21 cellular contexts compared by ENCODE assay signal in genomic region chr4:88308587-88308986, GRCh38. TPM values are rescaled to one million over a fixed set of nuclear protein-coding genes. Genes with fewer than 3 reads are reported as not detected.
DNase-seq lines count a peak whose midpoint lies in the region; ATAC-seq, FAIRE-seq and TF ChIP-seq lines count a peak whose summit lies in the region.
"Had no signal": no experiment of that assay in that cellular context is flagged by ENCODE, and none has a peak within 500 bp of the region (broad histone marks: within the 10 kb centered on the region; RNA-seq: fewer than 3 reads in every experiment).

No MANE protein-coding gene starts in this region.

- TF ChIP-seq CTCF in bronchial epithelial cell (IDR thresholded peaks at IDR 0.05; ENCODE audit: insufficient read depth, low read length, severe bottlenecking): no peak
- no peak for TF ChIP-seq CTCF in foreskin keratinocyte (conservative IDR thresholded peaks at IDR 0.05)

- FAIRE-seq in bronchial epithelial cell (lab: Jason Lieb, UNC): peak; percentile 52
- FAIRE-seq: GM12878, GM19239, H1 had no signal

- peak; percentile 44 for ATAC-seq in activated CD4-positive, alpha-beta T cell treated with anti-CD3 and anti-CD28 coated beads for 36 hours
- peak; percentile 67 for ATAC-seq in stimulated activated naive CD8-positive, alpha-beta T cell treated with anti-CD3 and anti-CD28 coated beads, Interleukin-15, amount 100 ng/mL, for 72 hours
- no peak for ATAC-seq in stimulated activated naive CD8-positive, alpha-beta T cell treated with anti-CD3 and anti-CD28 coated beads, Interleukin-15, Interleukin-2, amounts not matched to agents 100 U/mL and 50 U/mL, for 24 hours
- ATAC-seq in foreskin keratinocyte: peak; percentile 15
- ATAC-seq: GM12878 had no signal

- no peak overlapping the region for H3K27ac Mint-ChIP-seq in activated CD4-positive, alpha-beta T cell treated with anti-CD3 and anti-CD28 coated beads for 36 hours
- no peak overlapping the region for H3K27ac Mint-ChIP-seq in activated CD4-positive, alpha-beta T cell treated with anti-CD3 and anti-CD28 coated beads, Interleukin-2, amount 10 ng/mL, durations not matched to agents 7 days and 5 days
- peak overlapping the region; percentile 66 to 88 for H3K27ac Mint-ChIP-seq in stimulated activated naive CD8-positive, alpha-beta T cell treated with anti-CD3 and anti-CD28 coated beads, Interleukin-15, amount 100 ng/mL, for 72 hours
- H3K27ac Mint-ChIP-seq: CD4-positive, alpha-beta memory T cell had no signal

- no peaks in the 10 kb centered on the region for H3K4me1 ChIP-seq in foreskin keratinocyte

- H3K4me3 ChIP-seq in bronchial epithelial cell (ENCODE audit: low read depth, low read length): no peak overlapping the region
- H3K4me3 ChIP-seq: GM12878, GM23248 had no signal

- intact Hi-C loops in activated CD4-positive, alpha-beta T cell treated with anti-CD3 and anti-CD28 coated beads for 36 hours (cut with DNase I, micrococcal nuclease): no loop called here

- H3K4me3 Mint-ChIP-seq in activated CD4-positive, alpha-beta T cell treated with anti-CD3 and anti-CD28 coated beads for 36 hours: no peak overlapping the region
- H3K4me3 Mint-ChIP-seq in activated CD4-positive, alpha-beta T cell treated with anti-CD3 and anti-CD28 coated beads, Interleukin-2, amount 10 ng/mL, durations not matched to agents 7 days and 5 days: no peak overlapping the region
- H3K4me3 Mint-ChIP-seq in stimulated activated naive CD8-positive, alpha-beta T cell treated with anti-CD3 and anti-CD28 coated beads, Interleukin-15, amount 100 ng/mL, for 72 hours: no peak overlapping the region
- H3K4me3 Mint-ChIP-seq: CD4-positive, alpha-beta memory T cell had no signal

- DNase-seq in activated CD4-positive, alpha-beta T cell treated with anti-CD3 and anti-CD28 coated beads for 36 hours: no peak
- DNase-seq in activated CD4-positive, alpha-beta T cell treated with anti-CD3 and anti-CD28 coated beads, Interleukin-2, amount 10 ng/mL, durations not matched to agents 7 days and 5 days: no peak
- no peak for DNase-seq in stimulated activated naive CD8-positive, alpha-beta T cell treated with anti-CD3 and anti-CD28 coated beads, Interleukin-15, amount 100 ng/mL, for 72 hours
- no peak for DNase-seq in stimulated activated naive CD8-positive, alpha-beta T cell treated with anti-CD3 and anti-CD28 coated beads, Interleukin-15, Interleukin-2, amounts not matched to agents 100 U/mL and 50 U/mL, for 24 hours
- DNase-seq in bronchial epithelial cell (ENCODE audit: low read depth) (peak; percentile 12), foreskin keratinocyte (no peak), T-helper 9 cell (no peak)
- no peak for DNase-seq in stimulated activated CD4-positive, alpha-beta T cell treated with anti-CD3 and anti-CD28 coated beads, Interleukin-1b, Interleukin-23, amount 100 ng/mL, for 48 hours
- DNase-seq: C1 segment of cervical spinal cord; Calu3; CD4-positive, alpha-beta memory T cell; COR-L47; DMS79; EL; GDM1; GM23248; H7; HCEC 1CT had no signal

- no peak overlapping the region for H3K27ac ChIP-seq in foreskin keratinocyte
- H3K27ac ChIP-seq: GM23248 had no signal

- H3K4me1 Mint-ChIP-seq in activated CD4-positive, alpha-beta T cell treated with anti-CD3 and anti-CD28 coated beads for 36 hours: no peaks in the 10 kb centered on the region
- H3K4me1 Mint-ChIP-seq in activated CD4-positive, alpha-beta T cell treated with anti-CD3 and anti-CD28 coated beads, Interleukin-2, amount 10 ng/mL, durations not matched to agents 7 days and 5 days: no peaks in the 10 kb centered on the region
- H3K4me1 Mint-ChIP-seq in stimulated activated naive CD8-positive, alpha-beta T cell treated with anti-CD3 and anti-CD28 coated beads, Interleukin-15, amount 100 ng/mL, for 72 hours: no peaks in the 10 kb centered on the region

- POLR2A ChIA-PET in activated CD4-positive, alpha-beta T cell treated with anti-CD3 and anti-CD28 coated beads for 36 hours (lab: Charles Lee): no interaction called here
- POLR2A ChIA-PET in activated CD4-positive, alpha-beta T cell treated with anti-CD3 and anti-CD28 coated beads, Interleukin-2, amount 10 ng/mL, durations not matched to agents 7 days and 5 days (lab: Charles Lee): no interaction called here

- peaks cover 3% of the 10 kb centered on the region for H3K27me3 Mint-ChIP-seq in activated CD4-positive, alpha-beta T cell treated with anti-CD3 and anti-CD28 coated beads for 36 hours
- H3K27me3 Mint-ChIP-seq in activated CD4-positive, alpha-beta T cell treated with anti-CD3 and anti-CD28 coated beads, Interleukin-2, amount 10 ng/mL, durations not matched to agents 7 days and 5 days: peaks cover 36% of the 10 kb centered on the region
- H3K27me3 Mint-ChIP-seq in stimulated activated naive CD8-positive, alpha-beta T cell treated with anti-CD3 and anti-CD28 coated beads, Interleukin-15, amount 100 ng/mL, for 72 hours: peaks cover 25% of the 10 kb centered on the region

- H3K9me3 Mint-ChIP-seq in activated CD4-positive, alpha-beta T cell treated with anti-CD3 and anti-CD28 coated beads for 36 hours (ENCODE audit: low read depth): peaks cover 3% of the 10 kb centered on the region
- peaks cover 6% of the 10 kb centered on the region for H3K9me3 Mint-ChIP-seq in activated CD4-positive, alpha-beta T cell treated with anti-CD3 and anti-CD28 coated beads, Interleukin-2, amount 10 ng/mL, durations not matched to agents 7 days and 5 days
- peaks cover 12 to 13% of the 10 kb centered on the region in 2 donors for H3K9me3 Mint-ChIP-seq in stimulated activated naive CD8-positive, alpha-beta T cell treated with anti-CD3 and anti-CD28 coated beads, Interleukin-15, amount 100 ng/mL, for 72 hours

- no peaks in the 10 kb centered on the region for H3K36me3 Mint-ChIP-seq in activated CD4-positive, alpha-beta T cell treated with anti-CD3 and anti-CD28 coated beads for 36 hours (ENCODE audit: low read depth)
- peaks cover 9% of the 10 kb centered on the region for H3K36me3 Mint-ChIP-seq in activated CD4-positive, alpha-beta T cell treated with anti-CD3 and anti-CD28 coated beads, Interleukin-2, amount 10 ng/mL, durations not matched to agents 7 days and 5 days (ENCODE audit: low read depth)
- H3K36me3 Mint-ChIP-seq: CD4-positive, alpha-beta memory T cell had no signal

- CTCF ChIA-PET in activated CD4-positive, alpha-beta T cell treated with anti-CD3 and anti-CD28 coated beads for 36 hours (lab: Charles Lee): no interaction called here
- CTCF ChIA-PET in activated CD4-positive, alpha-beta T cell treated with anti-CD3 and anti-CD28 coated beads, Interleukin-2, amount 10 ng/mL, durations not matched to agents 7 days and 5 days (lab: Charles Lee): no interaction called here

- H3K27me3 ChIP-seq in bronchial epithelial cell (ENCODE audit: control insufficient read depth, insufficient read depth, low read length): peaks cover 1% of the 10 kb centered on the region
- H3K27me3 ChIP-seq in foreskin keratinocyte: peaks cover 54% of the 10 kb centered on the region

- no peaks in the 10 kb centered on the region for H3K36me3 ChIP-seq in bronchial epithelial cell (ENCODE audit: control insufficient read depth, insufficient read depth, low read length)

RNA-seq across cellular contexts. Expression of gene PPM1K, which starts 24.2 kb away (rescaled TPM):
- total RNA-seq in activated CD4-positive, alpha-beta T cell treated with anti-CD3 and anti-CD28 coated beads for 36 hours: 10 to 100 TPM; 44.2 to 53.4 TPM
- total RNA-seq in activated CD4-positive, alpha-beta T cell treated with anti-CD3 and anti-CD28 coated beads, Interleukin-2, amount 10 ng/mL, durations not matched to agents 7 days and 5 days: 10 to 100 TPM; 58.4 to 68.5 TPM
- total RNA-seq in bronchial epithelial cell: 8.6 and 9.5 TPM in 2 replicates
- total RNA-seq in foreskin keratinocyte: 11.1 and 11.3 TPM in 2 replicates
- 3.1 and 3.3 TPM in 2 replicates for polyA plus RNA-seq in foreskin keratinocyte

Comparison
In these comparisons a context has a peak if more than half of its experiments do, and no peak if none do; other contexts are left out.
1. H3K27ac Mint-ChIP-seq: peak in stimulated activated naive CD8-positive, alpha-beta T cell treated with anti-CD3 and anti-CD28 coated beads, Interleukin-15, amount 100 ng/mL, for 72 hours (2 of 2); none in activated CD4-positive, alpha-beta T cell treated with anti-CD3 and anti-CD28 coated beads for 36 hours (single experiment) and activated CD4-positive, alpha-beta T cell treated with anti-CD3 and anti-CD28 coated beads, Interleukin-2, amount 10 ng/mL, durations not matched to agents 7 days and 5 days (single experiment).